In genomic region chr4:101211146-101211553, GRCh38 we compare ENCODE assay signal across 17 cellular contexts.
A peak's percentile ranks its signal among the peaks of the same experiment; 100 is the strongest.
DNase-seq lines count a peak whose midpoint lies in the region; ATAC-seq, FAIRE-seq and TF ChIP-seq lines count a peak whose summit lies in the region.
"Had no signal": no experiment of that assay in that cellular context is flagged by ENCODE, and none has a peak within 500 bp of the region (broad histone marks: within the 10 kb centered on the region; RNA-seq: fewer than 3 reads in every experiment).

No MANE protein-coding gene starts in this region.

- no peaks in the 10 kb centered on the region for H3K36me3 Mint-ChIP-seq in activated CD4-positive, alpha-beta T cell treated with anti-CD3 and anti-CD28 coated beads, Interleukin-2, amount 10 ng/mL, durations not matched to agents 24 days and 14 days (ENCODE audit: low read depth)

- no peaks in the 10 kb centered on the region for H3K27me3 Mint-ChIP-seq in activated CD4-positive, alpha-beta T cell treated with anti-CD3 and anti-CD28 coated beads, Interleukin-2, amount 10 ng/mL, durations not matched to agents 24 days and 14 days
- H3K27me3 Mint-ChIP-seq: stimulated activated naive CD8-positive, alpha-beta T cell treated with anti-CD3 and anti-CD28 coated beads, Interleukin-15, Interleukin-2, amounts not matched to agents 100 ng/mL and 50 ng/mL, for 24 hours had no signal

- H3K27ac ChIP-seq in HUES48 (ENCODE audit: low read depth, low read length), result peak overlapping the region; percentile 39
- H3K27ac ChIP-seq in keratinocyte (ENCODE audit: control insufficient read depth, insufficient read depth, low read length), result no peak overlapping the region
- H3K27ac ChIP-seq in aorta (ENCODE audit: low read depth in 1 of 2, low read length in 2 of 2), result no peak overlapping the region
- H3K27ac ChIP-seq: BLaER1 treated with 17β-estradiol and CSF1 and Interleukin-3, amounts not matched to agents 10 nM and 100 nM; cardiac muscle cell had no signal

- H2AFZ ChIP-seq in keratinocyte (ENCODE audit: control insufficient read depth, low read length), result no peak overlapping the region

- DNase-seq in BE2C, result peak; percentile 50
- DNase-seq in amniotic epithelial cell (ENCODE audit: low read depth), result peak; percentile 77
- no peak for DNase-seq in keratinocyte (ENCODE audit: low read depth, low spot score)
- no peak for DNase-seq in COR-L47 (lab: John Stamatoyannopoulos, UW)
- DNase-seq in GM12892 (ENCODE audit: insufficient read length), result no peak
- DNase-seq in aorta, result no peak
- no peak for DNase-seq in activated CD4-positive, alpha-beta T cell treated with anti-CD3 and anti-CD28 coated beads, Interleukin-2, amount 10 ng/mL, durations not matched to agents 24 days and 14 days
- DNase-seq: activated CD4-positive, CD25-positive, alpha-beta regulatory T cell treated with anti-CD3 and anti-CD28 coated beads, Interleukin-2, amount 50 U/mL, for 72 hours; activated T-cell treated with anti-CD3 and anti-CD28 coated beads, Interleukin-2, amount 50 U/mL, for 48 hours; MM.1S; posterior cingulate gyrus; SIG-M5; stimulated activated CD4-positive, alpha-beta T cell treated with anti-CD3 and anti-CD28 coated beads, Interleukin-4, amount 100 ng/mL, for 24 hours had no signal

- H3K9me3 ChIP-seq in BE2C, result no peaks in the 10 kb centered on the region
- H3K9me3 ChIP-seq in HUES48 (ENCODE audit: control insufficient read depth, insufficient read depth, low read length), result no peaks in the 10 kb centered on the region
- no peaks in the 10 kb centered on the region for H3K9me3 ChIP-seq in keratinocyte (ENCODE audit: control insufficient read depth, low read depth, low read length)
- no peaks in the 10 kb centered on the region for H3K9me3 ChIP-seq in aorta (ENCODE audit: control insufficient read depth, low read length)
- H3K9me3 ChIP-seq: BLaER1 treated with 17β-estradiol and CSF1 and Interleukin-3, amounts not matched to agents 10 nM and 100 nM had no signal

- H3K27ac Mint-ChIP-seq in activated CD4-positive, alpha-beta T cell treated with anti-CD3 and anti-CD28 coated beads, Interleukin-2, amount 10 ng/mL, durations not matched to agents 24 days and 14 days, result no peak overlapping the region
- H3K27ac Mint-ChIP-seq: stimulated activated naive CD8-positive, alpha-beta T cell treated with anti-CD3 and anti-CD28 coated beads, Interleukin-15, Interleukin-2, amounts not matched to agents 100 ng/mL and 50 ng/mL, for 24 hours had no signal

- dilution Hi-C loops in keratinocyte (cut with MboI; ENCODE audit: extremely low pct_ligation_motif_present, low sequenced_read_pairs), result no loop called here

- H3K79me2 ChIP-seq in keratinocyte (ENCODE audit: control insufficient read depth, insufficient read depth, low read length), result peaks cover 73% of the 10 kb centered on the region

- no peaks in the 10 kb centered on the region for H3K27me3 ChIP-seq in BE2C
- no peaks in the 10 kb centered on the region for H3K27me3 ChIP-seq in HUES48 (ENCODE audit: control insufficient read depth, insufficient read depth, low read length)
- H3K27me3 ChIP-seq in keratinocyte (ENCODE audit: control insufficient read depth, extremely low read depth, insufficient read depth, low read length), result no peaks in the 10 kb centered on the region
- H3K27me3 ChIP-seq in aorta (ENCODE audit: control insufficient read depth in 1 of 2, insufficient read depth in 2 of 2, low read length in 1 of 2), result no peaks in the 10 kb centered on the region
- H3K27me3 ChIP-seq: BLaER1 treated with 17β-estradiol and CSF1 and Interleukin-3, amounts not matched to agents 10 nM and 100 nM; cardiac muscle cell had no signal

- peak; percentile 23 for FAIRE-seq in keratinocyte (lab: Jason Lieb, UNC)
- FAIRE-seq in GM12892 (lab: Jason Lieb, UNC), result no peak

- no peak for TF ChIP-seq CTCF in BE2C (IDR thresholded peaks at IDR 0.05; ENCODE audit: low read depth, low read length)
- TF ChIP-seq CTCF in keratinocyte (optimal IDR thresholded peaks at IDR 0.05 in 1 of 3, IDR thresholded peaks at IDR 0.05 in 1 of 3, conservative IDR thresholded peaks at IDR 0.05 in 1 of 3; ENCODE audit: extremely low read depth in 1 of 3, insufficient read depth in 2 of 3, low read length in 3 of 3), result no peak

- no peak overlapping the region for H3K4me2 ChIP-seq in keratinocyte (ENCODE audit: control insufficient read depth, extremely low read depth, insufficient read depth, low read depth, low read length)
- H3K4me2 ChIP-seq: BLaER1 treated with 17β-estradiol and CSF1 and Interleukin-3, amounts not matched to agents 10 nM and 100 nM had no signal

- ATAC-seq in aorta (ENCODE audit: low FRiP score), result no peak

- peaks cover 10% of the 10 kb centered on the region for H3K4me1 Mint-ChIP-seq in activated CD4-positive, alpha-beta T cell treated with anti-CD3 and anti-CD28 coated beads, Interleukin-2, amount 10 ng/mL, durations not matched to agents 24 days and 14 days

- H3K36me3 ChIP-seq in BE2C (no peaks in the 10 kb centered on the region), HUES48 (ENCODE audit: control insufficient read depth, insufficient read depth, low read length) (no peaks in the 10 kb centered on the region), keratinocyte (ENCODE audit: control insufficient read depth in 2 of 2, extremely low read depth in 1 of 2, insufficient read depth in 2 of 2, low read length in 2 of 2) (no peaks in the 10 kb centered on the region), aorta (ENCODE audit: control insufficient read depth in 1 of 2, insufficient read depth in 2 of 2, low read length in 1 of 2) (no peaks in the 10 kb centered on the region)
- H3K36me3 ChIP-seq: BLaER1 treated with 17β-estradiol and CSF1 and Interleukin-3, amounts not matched to agents 10 nM and 100 nM; cardiac muscle cell had no signal

- H3K4me1 ChIP-seq in BE2C, result peaks cover 34% of the 10 kb centered on the region
- peaks cover 29% of the 10 kb centered on the region for H3K4me1 ChIP-seq in HUES48 (ENCODE audit: control insufficient read depth, insufficient read depth, low read length)
- H3K4me1 ChIP-seq in keratinocyte (ENCODE audit: control insufficient read depth, extremely low read depth, insufficient read depth, low read length), result peaks cover 3% of the 10 kb centered on the region
- H3K4me1 ChIP-seq in aorta (ENCODE audit: control insufficient read depth in 1 of 2, insufficient read depth in 2 of 2, low read length in 2 of 2), result peaks cover 0 to 1% of the 10 kb centered on the region in 2 donors

- no peaks in the 10 kb centered on the region for H4K20me1 ChIP-seq in keratinocyte (ENCODE audit: control insufficient read depth, extremely low read depth, insufficient read depth, low read length)

- no peaks in the 10 kb centered on the region for H3K9me1 ChIP-seq in keratinocyte (ENCODE audit: control insufficient read depth, extremely low read depth, insufficient read depth, low read length)

- intact Hi-C loops in aorta (cut with DNase I), result no loop called here
- intact Hi-C loops in activated CD4-positive, alpha-beta T cell treated with anti-CD3 and anti-CD28 coated beads, Interleukin-2, amount 10 ng/mL, durations not matched to agents 24 days and 14 days (cut with micrococcal nuclease), result no loop called here

- H3K9ac ChIP-seq in HUES48 (ENCODE audit: low read depth, low read length) (no peak overlapping the region), keratinocyte (ENCODE audit: control insufficient read depth, extremely low read depth, insufficient read depth, low read length) (no peak overlapping the region)
- H3K9ac ChIP-seq: BLaER1 treated with 17β-estradiol and CSF1 and Interleukin-3, amounts not matched to agents 10 nM and 100 nM had no signal

- TF ChIP-seq POLR2A in GM12892 (IDR thresholded peaks at IDR 0.05; ENCODE audit: low read depth, low read length), result no peak

- H3K4me3 Mint-ChIP-seq in activated CD4-positive, alpha-beta T cell treated with anti-CD3 and anti-CD28 coated beads, Interleukin-2, amount 10 ng/mL, durations not matched to agents 24 days and 14 days, result no peak overlapping the region
- H3K4me3 Mint-ChIP-seq: stimulated activated naive CD8-positive, alpha-beta T cell treated with anti-CD3 and anti-CD28 coated beads, Interleukin-15, Interleukin-2, amounts not matched to agents 100 ng/mL and 50 ng/mL, for 24 hours had no signal

- H3K4me3 ChIP-seq in BE2C (ENCODE audit: low read depth, low read length) (no peak overlapping the region), HUES48 (ENCODE audit: low read depth, low read length) (no peak overlapping the region), keratinocyte (ENCODE audit: control insufficient read depth in 2 of 3, extremely low read depth in 1 of 3, insufficient read depth in 2 of 3, low read depth in 1 of 3, low read length in 3 of 3) (no peak overlapping the region), aorta (ENCODE audit: low read length in 2 of 2) (no peak overlapping the region)
- H3K4me3 ChIP-seq: BLaER1 treated with 17β-estradiol and CSF1 and Interleukin-3, amounts not matched to agents 10 nM and 100 nM; cardiac muscle cell had no signal

- H3K9me3 Mint-ChIP-seq in activated CD4-positive, alpha-beta T cell treated with anti-CD3 and anti-CD28 coated beads, Interleukin-2, amount 10 ng/mL, durations not matched to agents 24 days and 14 days, result no peaks in the 10 kb centered on the region
- H3K9me3 Mint-ChIP-seq: stimulated activated naive CD8-positive, alpha-beta T cell treated with anti-CD3 and anti-CD28 coated beads, Interleukin-15, Interleukin-2, amounts not matched to agents 100 ng/mL and 50 ng/mL, for 24 hours had no signal

Comparison
In these comparisons a context has a peak if more than half of its experiments do, and no peak if none do; other contexts are left out.
1. DNase-seq: peak in BE2C (single experiment) and amniotic epithelial cell (single experiment); none in keratinocyte (single experiment), COR-L47 (single experiment), GM12892 (single experiment), aorta (0 of 2) and activated CD4-positive, alpha-beta T cell treated with anti-CD3 and anti-CD28 coated beads, Interleukin-2, amount 10 ng/mL, durations not matched to agents 24 days and 14 days (single experiment).